Comparison of ENCODE assay signal across 8 cellular contexts in the genomic region with DNA sequence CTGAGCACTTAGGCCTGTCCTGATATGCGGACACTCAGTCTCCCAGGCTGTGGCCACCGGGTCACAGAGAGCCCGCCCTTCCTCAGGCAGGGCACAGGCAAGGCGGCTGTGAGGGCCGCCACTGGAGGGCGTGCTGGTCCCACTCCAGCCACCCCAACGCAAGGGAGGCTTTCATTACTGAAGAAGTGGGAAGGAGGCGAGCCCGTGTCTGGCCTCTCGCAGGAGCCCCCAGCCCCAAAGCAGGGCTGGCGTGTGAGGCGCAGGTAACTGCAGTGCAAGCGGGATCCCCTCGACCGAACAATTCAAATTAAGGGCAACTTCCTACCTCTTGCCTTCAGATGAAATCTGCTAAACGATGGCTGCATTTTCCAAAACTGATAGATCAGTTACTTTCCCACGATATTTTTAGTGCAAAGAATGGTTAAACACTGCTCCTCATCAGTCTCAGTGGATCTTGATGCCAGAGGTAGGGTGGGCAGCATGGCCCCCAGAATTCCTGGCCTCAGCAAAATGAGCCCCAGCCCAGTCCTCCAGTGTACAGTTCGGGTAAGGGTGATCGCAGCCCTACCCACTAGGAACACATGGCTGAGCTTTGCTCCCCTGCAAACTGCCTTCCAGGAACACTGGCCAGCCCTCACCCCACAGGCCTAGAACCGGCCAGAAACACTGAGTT.
DNase-seq lines count a peak whose midpoint lies in the region; ATAC-seq, FAIRE-seq and TF ChIP-seq lines count a peak whose summit lies in the region.

No MANE protein-coding gene starts in this region.

- ATAC-seq in activated T-cell treated with anti-CD3 and anti-CD28 coated beads, Interleukin-2, amount 50 U/mL, for 72 hours (replicated peaks in 1 of 2): no peak
- no peak for ATAC-seq in activated T-cell treated with anti-CD3 and anti-CD28 coated beads, Interleukin-2, amount 50 U/mL, for 4 hours
- no peak for ATAC-seq in GM19455 (IDR thresholded peaks at IDR 0.05; ENCODE audit: unreplicated experiment)
- no peak for ATAC-seq in GM19351 (IDR thresholded peaks at IDR 0.05; ENCODE audit: unreplicated experiment)
- no peak for ATAC-seq in GM21717 (IDR thresholded peaks at IDR 0.05; ENCODE audit: unreplicated experiment)

- no peak overlapping the region for H3K4me3 ChIP-seq in bronchial epithelial cell (ENCODE audit: low read depth, low read length)

- H3K36me3 Mint-ChIP-seq in activated T-cell treated with anti-CD3 and anti-CD28 coated beads, Interleukin-2, amount 50 U/mL, for 72 hours (ENCODE audit: insufficient read depth in 2 of 2): no peaks in the 10 kb centered on the region
- H3K36me3 Mint-ChIP-seq in activated T-cell treated with anti-CD3 and anti-CD28 coated beads, Interleukin-2, amount 50 U/mL, for 4 hours (ENCODE audit: insufficient read depth): no peaks in the 10 kb centered on the region

- peak; percentile 74 for TF ChIP-seq CTCF in bronchial epithelial cell (IDR thresholded peaks at IDR 0.05; ENCODE audit: insufficient read depth, low read length, severe bottlenecking)

- no peaks in the 10 kb centered on the region for H3K36me3 ChIP-seq in bronchial epithelial cell (ENCODE audit: control insufficient read depth, insufficient read depth, low read length)

- no peaks in the 10 kb centered on the region for H3K27me3 Mint-ChIP-seq in activated T-cell treated with anti-CD3 and anti-CD28 coated beads, Interleukin-2, amount 50 U/mL, for 72 hours (ENCODE audit: low read depth)
- H3K27me3 Mint-ChIP-seq in activated T-cell treated with anti-CD3 and anti-CD28 coated beads, Interleukin-2, amount 50 U/mL, for 4 hours (ENCODE audit: low read depth): no peaks in the 10 kb centered on the region

- no peak overlapping the region for H3K27ac Mint-ChIP-seq in activated T-cell treated with anti-CD3 and anti-CD28 coated beads, Interleukin-2, amount 50 U/mL, for 72 hours

- H3K4me1 Mint-ChIP-seq in activated T-cell treated with anti-CD3 and anti-CD28 coated beads, Interleukin-2, amount 50 U/mL, for 72 hours (ENCODE audit: low read depth): peaks cover 6% of the 10 kb centered on the region
- H3K4me1 Mint-ChIP-seq in activated T-cell treated with anti-CD3 and anti-CD28 coated beads, Interleukin-2, amount 50 U/mL, for 4 hours (ENCODE audit: low read depth): peaks cover 3% of the 10 kb centered on the region

- no peaks in the 10 kb centered on the region for H3K9me3 Mint-ChIP-seq in activated T-cell treated with anti-CD3 and anti-CD28 coated beads, Interleukin-2, amount 50 U/mL, for 72 hours
- H3K9me3 Mint-ChIP-seq in activated T-cell treated with anti-CD3 and anti-CD28 coated beads, Interleukin-2, amount 50 U/mL, for 4 hours: no peaks in the 10 kb centered on the region

- DNase-seq in activated T-cell treated with anti-CD3 and anti-CD28 coated beads, Interleukin-2, amount 50 U/mL, for 72 hours: peak; percentile 16 to 23
- DNase-seq in activated T-cell treated with anti-CD3 and anti-CD28 coated beads, Interleukin-2, amount 50 U/mL, for 4 hours: no peak
- DNase-seq in NCI-H345 treated with DMSO at 0.1 percent for 48 hours (lab: John Stamatoyannopoulos, UW; ENCODE audit: unreplicated experiment) (peak; percentile 21), bronchial epithelial cell (ENCODE audit: low read depth) (peak; percentile 22), myocyte (ENCODE audit: low read depth) (peak; percentile 55)

- no peaks in the 10 kb centered on the region for H3K27me3 ChIP-seq in bronchial epithelial cell (ENCODE audit: control insufficient read depth, insufficient read depth, low read length)

- no peak overlapping the region for H3K4me3 Mint-ChIP-seq in activated T-cell treated with anti-CD3 and anti-CD28 coated beads, Interleukin-2, amount 50 U/mL, for 72 hours
- no peak overlapping the region for H3K4me3 Mint-ChIP-seq in activated T-cell treated with anti-CD3 and anti-CD28 coated beads, Interleukin-2, amount 50 U/mL, for 4 hours

- FAIRE-seq in bronchial epithelial cell (lab: Jason Lieb, UNC): no peak
